15 cellular contexts compared by ENCODE assay signal in the genomic region with DNA sequence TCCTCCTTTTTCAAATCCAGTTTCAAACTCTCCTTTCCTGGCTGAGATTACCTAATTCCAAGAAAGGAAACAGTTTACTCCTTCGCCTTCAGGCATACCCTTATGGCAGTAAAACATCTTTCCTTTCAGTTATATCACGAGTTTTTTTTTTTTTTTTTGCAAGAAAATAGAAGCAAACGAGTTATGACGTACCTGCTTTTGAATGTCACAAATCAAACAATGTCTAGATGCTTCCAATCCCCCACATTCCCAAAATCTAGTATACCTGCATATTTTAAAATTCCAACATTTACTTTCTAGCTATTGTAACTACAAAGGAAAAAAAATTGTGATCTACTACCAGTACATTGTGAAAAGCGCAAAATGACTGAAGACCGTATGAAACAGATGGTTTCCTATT. TPM values are rescaled to one million over a fixed set of nuclear protein-coding genes. Genes with fewer than 3 reads are reported as not detected.
A peak's percentile ranks its signal among the peaks of the same experiment; 100 is the strongest.
DNase-seq lines count a peak whose midpoint lies in the region; ATAC-seq and TF ChIP-seq lines count a peak whose summit lies in the region.
"Had no signal": no experiment of that assay in that cellular context is flagged by ENCODE, and none has a peak within 500 bp of the region (broad histone marks: within the 10 kb centered on the region; RNA-seq: fewer than 3 reads in every experiment).

No MANE protein-coding gene starts in this region.

- peak overlapping the region; percentile 6 for H3K27ac Mint-ChIP-seq in activated T-cell treated with anti-CD3 and anti-CD28 coated beads, Interleukin-2, amount 50 U/mL, for 24 hours
- no peak overlapping the region for H3K27ac Mint-ChIP-seq in T-helper 17 cell
- H3K27ac Mint-ChIP-seq: GM23338 had no signal

- H2AFZ ChIP-seq in IMR-90 (replicated peaks; ENCODE audit: low read length, poor library complexity) (no peak overlapping the region), trophoblast cell (ENCODE audit: insufficient read depth, low read length, poor library complexity) (no peak overlapping the region)
- H2AFZ ChIP-seq: GM23338 had no signal

- H3K4me1 Mint-ChIP-seq in activated T-cell treated with anti-CD3 and anti-CD28 coated beads, Interleukin-2, amount 50 U/mL, for 24 hours (ENCODE audit: low read depth) = no peaks in the 10 kb centered on the region
- H3K4me1 Mint-ChIP-seq in T-helper 17 cell = no peaks in the 10 kb centered on the region
- H3K4me1 Mint-ChIP-seq: CD14-positive monocyte; CD8-positive, alpha-beta memory T cell; GM23338; H9 had no signal

- H3K9me1 ChIP-seq in IMR-90 (ENCODE audit: insufficient read depth, low read length) = no peaks in the 10 kb centered on the region

- H3K27me3 Mint-ChIP-seq in activated T-cell treated with anti-CD3 and anti-CD28 coated beads, Interleukin-2, amount 50 U/mL, for 24 hours = no peaks in the 10 kb centered on the region
- H3K27me3 Mint-ChIP-seq in T-helper 17 cell = no peaks in the 10 kb centered on the region
- H3K27me3 Mint-ChIP-seq: CD8-positive, alpha-beta memory T cell had no signal

- H4K8ac ChIP-seq in IMR-90 (ENCODE audit: low read depth in 2 of 2, low read length in 2 of 2) (no peak overlapping the region), trophoblast cell (ENCODE audit: low read depth, low read length) (no peak overlapping the region)

- H2AK9ac ChIP-seq in IMR-90 (replicated peaks; ENCODE audit: low read depth, low read length, poor library complexity) = no peak overlapping the region

- H3K79me2 ChIP-seq in trophoblast cell (ENCODE audit: control insufficient read depth, insufficient read depth, low read length, poor library complexity) = no peaks in the 10 kb centered on the region

- no peak overlapping the region for H2BK15ac ChIP-seq in IMR-90 (ENCODE audit: low read depth, low read length)

- H3K4ac ChIP-seq in IMR-90 (ENCODE audit: low read depth, low read length) = no peak overlapping the region
- no peak overlapping the region for H3K4ac ChIP-seq in trophoblast cell (ENCODE audit: low read depth, low read length)

- H2AK5ac ChIP-seq in IMR-90 (ENCODE audit: low read depth, low read length) = no peak overlapping the region
- no peak overlapping the region for H2AK5ac ChIP-seq in trophoblast cell (ENCODE audit: low read length)

- no peak for TF ChIP-seq RAD21 in IMR-90 (IDR thresholded peaks at IDR 0.05; ENCODE audit: low read length)

- H3K56ac ChIP-seq in IMR-90 (ENCODE audit: extremely low read depth, insufficient read depth, low read length) = no peak overlapping the region

- H3K14ac ChIP-seq in IMR-90 (replicated peaks; ENCODE audit: low read depth, low read length) (no peak overlapping the region), trophoblast cell (ENCODE audit: low read length) (no peak overlapping the region)

- in situ Hi-C loops in IMR-90 (cut with MboI; ENCODE audit: low sequenced_read_pairs) = no loop called here

- ATAC-seq in IMR-90 (ENCODE audit: low read depth) (no peak), T-helper 17 cell (no peak), right cardiac atrium (no peak), HG03342 (IDR thresholded peaks at IDR 0.05; ENCODE audit: unreplicated experiment) (no peak)
- ATAC-seq: A549, GM23338 had no signal

- H3K9me3 Mint-ChIP-seq in activated T-cell treated with anti-CD3 and anti-CD28 coated beads, Interleukin-2, amount 50 U/mL, for 24 hours = no peaks in the 10 kb centered on the region
- H3K9me3 Mint-ChIP-seq: CD14-positive monocyte; CD8-positive, alpha-beta memory T cell; GM23338; H9 had no signal

- H4K20me1 ChIP-seq in IMR-90 (ENCODE audit: insufficient read depth, low read length) = no peaks in the 10 kb centered on the region

- H4K5ac ChIP-seq in IMR-90 (ENCODE audit: low read depth, low read length) = no peak overlapping the region

- H2BK120ac ChIP-seq in IMR-90 (ENCODE audit: low read depth, low read length) (no peak overlapping the region), trophoblast cell (ENCODE audit: insufficient read depth, low read length, poor library complexity) (no peak overlapping the region)

- no peak overlapping the region for H2BK20ac ChIP-seq in IMR-90 (ENCODE audit: low read depth, low read length)

- H3K18ac ChIP-seq in IMR-90 (ENCODE audit: low read depth, low read length) = no peak overlapping the region
- no peak overlapping the region for H3K18ac ChIP-seq in trophoblast cell (ENCODE audit: low read length)

- H2BK5ac ChIP-seq in IMR-90 (ENCODE audit: low read depth, low read length, poor library complexity, severe bottlenecking) (peak overlapping the region; percentile 45), trophoblast cell (ENCODE audit: low read depth, low read length, poor library complexity) (no peak overlapping the region)

- dilution Hi-C loops in IMR-90 (cut with HindIII; ENCODE audit: low sequenced_read_pairs, unreplicated experiment) = no loop called here

- 86% methylated on average over 1 of the region's 6 CpGs; no CpG with 5 or more reads in 1 of the 2 experiments for WGBS in IMR-90 (ENCODE audit: extremely low coverage in 2 of 2, insufficient read length in 1 of 2), 2 experiments
- no CpG with 5 or more reads among the region's 6 CpGs for WGBS in trophoblast cell (ENCODE audit: extremely low coverage, insufficient coverage, insufficient read length)
- WGBS in right cardiac atrium = 90% methylated on average over 6 of the region's 6 CpGs

- no peak for TF ChIP-seq CTCF in IMR-90 (conservative IDR thresholded peaks at IDR 0.05; ENCODE audit: low read depth, low read length)

- DNase-seq in activated T-cell treated with anti-CD3 and anti-CD28 coated beads, Interleukin-2, amount 50 U/mL, for 24 hours = no peak
- DNase-seq in activated T-cell treated with anti-CD3 and anti-CD28 coated beads, Interleukin-2, amount 50 U/mL, for 1 hour = no peak
- DNase-seq in IMR-90 = no peak
- no peak for DNase-seq in T-helper 17 cell
- DNase-seq in trophoblast cell = peak; percentile 53 to 92
- no peak for DNase-seq in right cardiac atrium
- DNase-seq: Caco-2; CD8-positive, alpha-beta memory T cell; DND-41; GDM1; H9 had no signal

- BruUV-seq in IMR-90 (replicated peaks; lab: Mats Ljungman, UMichigan) = no TSS peak

- H3K36me3 ChIP-seq in IMR-90 (ENCODE audit: control insufficient read depth, insufficient read depth, low read length) = peaks cover 37% of the 10 kb centered on the region
- peaks cover 32 to 47% of the 10 kb centered on the region in 2 experiments for H3K36me3 ChIP-seq in trophoblast cell (ENCODE audit: control insufficient read depth in 1 of 2, insufficient read depth in 2 of 2, low read length in 2 of 2)

- H3K4me2 ChIP-seq in IMR-90 (ENCODE audit: low read depth, low read length) (no peak overlapping the region), trophoblast cell (ENCODE audit: low read length) (no peak overlapping the region)
- H3K4me2 ChIP-seq: A549, GM23338 had no signal

- TF ChIP-seq POLR2A in IMR-90 (IDR thresholded peaks at IDR 0.05; ENCODE audit: low read depth, low read length) = no peak

- CTCF ChIA-PET in IMR-90 (lab: Yijun Ruan, JAX) = no interaction called here

- peaks cover 90% of the 10 kb centered on the region for H3K36me3 Mint-ChIP-seq in activated T-cell treated with anti-CD3 and anti-CD28 coated beads, Interleukin-2, amount 50 U/mL, for 24 hours (ENCODE audit: low read depth)
- H3K36me3 Mint-ChIP-seq in T-helper 17 cell (ENCODE audit: low read depth) = peaks cover 4% of the 10 kb centered on the region

- intact Hi-C loops in IMR-90 (cut with micrococcal nuclease) (no loop called here), right cardiac atrium (cut with DNase I) (no loop called here)

- H3K9me3 ChIP-seq in IMR-90 (ENCODE audit: control insufficient read depth, insufficient read depth, low read length) (no peaks in the 10 kb centered on the region), T-helper 17 cell (ENCODE audit: control insufficient read depth, low read length, poor library complexity, severe bottlenecking) (no peaks in the 10 kb centered on the region), trophoblast cell (ENCODE audit: insufficient read depth, low read depth, low read length) (no peaks in the 10 kb centered on the region), right cardiac atrium (ENCODE audit: control insufficient read depth, low read length) (no peaks in the 10 kb centered on the region)
- H3K9me3 ChIP-seq: A549, Caco-2 had no signal

- H3K27ac ChIP-seq in IMR-90 (ENCODE audit: insufficient read depth, low read length) = no peak overlapping the region
- H3K27ac ChIP-seq in trophoblast cell (ENCODE audit: low read depth, low read length) = no peak overlapping the region
- no peak overlapping the region for H3K27ac ChIP-seq in right cardiac atrium (ENCODE audit: low read length)
- H3K27ac ChIP-seq: A549 had no signal

- peaks cover 7 to 16% of the 10 kb centered on the region in 2 experiments; a peak in 3 of 4 replicates for H3K79me1 ChIP-seq in IMR-90 (ENCODE audit: low read depth in 1 of 2, low read length in 2 of 2)
- H3K79me1 ChIP-seq in trophoblast cell (ENCODE audit: low read length) = no peaks in the 10 kb centered on the region

- H3K27me3 ChIP-seq in IMR-90 (ENCODE audit: control insufficient read depth, insufficient read depth, low read length) = no peaks in the 10 kb centered on the region
- H3K27me3 ChIP-seq in trophoblast cell (ENCODE audit: insufficient read depth, low read length) = no peaks in the 10 kb centered on the region
- no peaks in the 10 kb centered on the region for H3K27me3 ChIP-seq in right cardiac atrium (ENCODE audit: control insufficient read depth, insufficient read depth)

- POLR2A ChIA-PET in IMR-90 (lab: Charles Lee; ENCODE audit: unreplicated experiment) = no interaction called here

- H3K4me3 ChIP-seq in IMR-90 (ENCODE audit: insufficient read depth, low read depth, low read length) = no peak overlapping the region
- H3K4me3 ChIP-seq in trophoblast cell (ENCODE audit: low read depth, low read length) = no peak overlapping the region
- no peak overlapping the region for H3K4me3 ChIP-seq in right cardiac atrium (ENCODE audit: low read length)
- H3K4me3 ChIP-seq: A549, GM23338 had no signal

- no peak overlapping the region for H2BK12ac ChIP-seq in trophoblast cell (ENCODE audit: low read length)

- H4K91ac ChIP-seq in IMR-90 (ENCODE audit: insufficient read depth, low read depth, low read length) (no peak overlapping the region), trophoblast cell (ENCODE audit: low read depth, low read length) (no peak overlapping the region)

- H3K4me3 Mint-ChIP-seq in activated T-cell treated with anti-CD3 and anti-CD28 coated beads, Interleukin-2, amount 50 U/mL, for 24 hours = no peak overlapping the region
- H3K4me3 Mint-ChIP-seq in T-helper 17 cell = peak overlapping the region; percentile 56
- H3K4me3 Mint-ChIP-seq: CD14-positive monocyte; CD8-positive, alpha-beta memory T cell; GM23338; H9 had no signal

- no peak overlapping the region for H4K12ac ChIP-seq in trophoblast cell (ENCODE audit: low read depth, low read length)

- no peak overlapping the region for H3K9ac ChIP-seq in IMR-90 (ENCODE audit: low read depth, low read length)
- no peak overlapping the region for H3K9ac ChIP-seq in trophoblast cell (ENCODE audit: low read length)

- H3K23ac ChIP-seq in IMR-90 (ENCODE audit: low read depth, low read length) (no peak overlapping the region), trophoblast cell (ENCODE audit: low read length) (no peak overlapping the region)

- H3K4me1 ChIP-seq in IMR-90 (ENCODE audit: control insufficient read depth, insufficient read depth, low read length) (no peaks in the 10 kb centered on the region), trophoblast cell (ENCODE audit: control insufficient read depth in 1 of 2, insufficient read depth in 2 of 2, low read length in 2 of 2) (no peaks in the 10 kb centered on the region), right cardiac atrium (ENCODE audit: control insufficient read depth, insufficient read depth, low read length) (no peaks in the 10 kb centered on the region)
- H3K4me1 ChIP-seq: A549, Caco-2 had no signal

RNA-seq across cellular contexts. Expression of gene GSPT1, which starts 28.9 kb away (rescaled TPM):
- total RNA-seq in IMR-90 (2012; rRNA removed) = 84.8 and 121 TPM in 2 replicates
- polyA plus RNA-seq in IMR-90 (2012; rRNA removed) = 68.8 and 76.3 TPM in 2 replicates
- polyA plus RNA-seq in IMR-90 (2012; cell fraction: cytosol; rRNA removed) = 7.5 and 16.8 TPM in 2 replicates
- 6.0 and 42.6 TPM in 2 replicates for polyA plus RNA-seq in IMR-90 (2012; cell fraction: nucleus; rRNA removed; ENCODE audit: low replicate concordance)
- 100 to 1,000 TPM; 161 to 203 TPM for total RNA-seq in T-helper 17 cell
- 136 and 141 TPM in 2 replicates for polyA plus RNA-seq in trophoblast cell (2013)
- total RNA-seq in right cardiac atrium = 100 to 1,000 TPM in 1 of 4 donors, 10 to 100 TPM in 3; 89.1 to 105 (median 96.2) TPM
- 41.6 TPM for polyA plus RNA-seq in right cardiac atrium

RNA-seq across cellular contexts. Expression of gene RSL1D1, which starts 35.5 kb away (rescaled TPM):
- total RNA-seq in IMR-90 (2012; rRNA removed) = 77.4 and 137 TPM in 2 replicates
- 55.8 and 63.8 TPM in 2 replicates for polyA plus RNA-seq in IMR-90 (2012; rRNA removed)
- polyA plus RNA-seq in IMR-90 (2012; cell fraction: cytosol; rRNA removed) = 5.6 and 6.6 TPM in 2 replicates
- polyA plus RNA-seq in IMR-90 (2012; cell fraction: nucleus; rRNA removed; ENCODE audit: low replicate concordance) = 1.3 and 10.3 TPM in 2 replicates
- total RNA-seq in T-helper 17 cell = 100 to 1,000 TPM; 159 to 186 TPM
- polyA plus RNA-seq in trophoblast cell (2013) = 246 and 254 TPM in 2 replicates
- 100 to 1,000 TPM; 103 to 114 (median 109) TPM for total RNA-seq in right cardiac atrium
- polyA plus RNA-seq in right cardiac atrium = 46.8 TPM

RNA-seq across cellular contexts. Expression of gene NPIPB2, which starts 55.0 kb away (rescaled TPM):
- total RNA-seq in IMR-90 (2012; rRNA removed) = 1.4 and 2.2 TPM in 2 replicates
- 7.7 and 13.4 TPM in 2 replicates for polyA plus RNA-seq in IMR-90 (2012; rRNA removed)
- 0.05 and 2.4 TPM in 2 replicates for polyA plus RNA-seq in IMR-90 (2012; cell fraction: cytosol; rRNA removed)
- 15.8 and 57.1 TPM in 2 replicates for polyA plus RNA-seq in IMR-90 (2012; cell fraction: nucleus; rRNA removed; ENCODE audit: low replicate concordance)
- 10 to 100 TPM; 13.6 to 19.1 TPM for total RNA-seq in T-helper 17 cell
- polyA plus RNA-seq in trophoblast cell (2013) = 2.4 and 3.1 TPM in 2 replicates
- total RNA-seq in right cardiac atrium = 1 to 10 TPM; 2.4 to 6.8 (median 5.6) TPM
- polyA plus RNA-seq in right cardiac atrium = 6.3 TPM

Comparison
In these comparisons a context has a peak if more than half of its experiments do, and no peak if none do; other contexts are left out.
1. DNase-seq: peak in trophoblast cell (2 of 2); none in activated T-cell treated with anti-CD3 and anti-CD28 coated beads, Interleukin-2, amount 50 U/mL, for 24 hours (single experiment), activated T-cell treated with anti-CD3 and anti-CD28 coated beads, Interleukin-2, amount 50 U/mL, for 1 hour (single experiment), IMR-90 (single experiment), T-helper 17 cell (0 of 3) and right cardiac atrium (0 of 3).